In the genomic region with DNA sequence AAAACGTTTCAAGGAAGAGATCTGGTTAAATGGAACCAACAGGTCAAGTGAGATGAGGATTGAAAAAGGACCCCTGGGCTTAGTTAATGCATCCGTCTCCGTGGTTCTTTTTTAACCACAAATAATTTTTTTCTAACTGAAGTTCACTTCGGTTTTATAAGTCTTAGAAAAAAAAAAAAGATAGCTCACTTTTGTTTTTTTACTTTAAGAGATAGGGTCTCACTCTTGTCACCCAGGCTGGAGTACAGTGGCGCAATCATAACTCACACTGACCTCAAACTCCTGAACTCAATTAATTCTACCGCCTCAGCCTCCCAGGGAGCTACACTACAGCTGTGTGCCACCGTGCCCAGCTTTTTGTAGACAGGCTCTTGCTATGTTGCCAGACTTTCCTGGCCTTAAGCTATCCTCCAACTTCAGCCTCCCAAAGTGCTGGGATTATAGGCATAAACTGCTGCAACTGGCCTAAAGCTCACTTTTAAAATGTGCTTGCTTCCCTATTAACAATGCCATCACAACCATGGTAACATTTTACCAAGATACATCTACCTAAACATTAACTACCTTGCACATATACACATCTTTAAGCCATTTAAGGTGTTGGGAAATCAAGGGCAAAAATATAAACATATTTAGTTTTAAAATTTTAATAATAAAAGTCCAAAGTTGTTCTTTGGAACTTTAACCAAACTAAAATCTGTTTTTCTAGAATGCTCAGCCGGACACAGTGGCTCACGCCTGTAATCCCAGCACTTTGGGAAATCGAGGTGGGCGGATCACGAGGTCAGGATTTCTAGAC, we compare ENCODE assay signal across 10 cellular contexts. TPM values are rescaled to one million over a fixed set of nuclear protein-coding genes. Genes with fewer than 3 reads are reported as not detected.
A peak's percentile ranks its signal among the peaks of the same experiment; 100 is the strongest.
DNase-seq lines count a peak whose midpoint lies in the region; ATAC-seq and TF ChIP-seq lines count a peak whose summit lies in the region.
"Had no signal": no experiment of that assay in that cellular context is flagged by ENCODE, and none has a peak within 500 bp of the region (broad histone marks: within the 10 kb centered on the region; RNA-seq: fewer than 3 reads in every experiment).

No MANE protein-coding gene starts in this region.

- 48 to 71% methylated on average over 10 to 12 of the region's 12 CpGs for WGBS in gastroesophageal sphincter (ENCODE audit: low coverage in 1 of 2), 2 donors

- peak overlapping the region; percentile 51 for H3K4me3 Mint-ChIP-seq in activated CD4-positive, alpha-beta memory T cell treated with anti-CD3 and anti-CD28 coated beads for 36 hours

- H3K27me3 Mint-ChIP-seq in activated CD4-positive, alpha-beta memory T cell treated with anti-CD3 and anti-CD28 coated beads for 36 hours: no peaks in the 10 kb centered on the region

- H3K4me3 ChIP-seq in left ventricle myocardium inferior (no peak overlapping the region), upper lobe of right lung (no peak overlapping the region), gastroesophageal sphincter (no peak overlapping the region)
- H3K4me3 ChIP-seq: MG63 had no signal

- no peaks in the 10 kb centered on the region for H3K9me3 Mint-ChIP-seq in activated CD4-positive, alpha-beta memory T cell treated with anti-CD3 and anti-CD28 coated beads for 36 hours

- TF ChIP-seq POLR2A in gastroesophageal sphincter (IDR thresholded peaks at IDR 0.05): no peak

- peak overlapping the region; percentile 77 for H3K27ac Mint-ChIP-seq in activated CD4-positive, alpha-beta memory T cell treated with anti-CD3 and anti-CD28 coated beads for 36 hours

- H3K36me3 ChIP-seq in left ventricle myocardium inferior: peaks cover 63% of the 10 kb centered on the region
- H3K36me3 ChIP-seq in upper lobe of right lung: peaks cover 97% of the 10 kb centered on the region
- H3K36me3 ChIP-seq in gastroesophageal sphincter: peaks cover 0 to 63% of the 10 kb centered on the region in 2 donors

- DNase-seq in left cardiac atrium (no peak), left ventricle myocardium inferior (no peak), left lobe of liver (ENCODE audit: low spot score) (no peak), upper lobe of right lung (peak; percentile 22), GM10248 (ENCODE audit: extremely low spot score) (no peak)
- DNase-seq in activated CD4-positive, alpha-beta memory T cell treated with anti-CD3 and anti-CD28 coated beads for 36 hours: no peak
- DNase-seq: foreskin fibroblast, MG63 had no signal

- H3K4me1 ChIP-seq in left ventricle myocardium inferior (peaks cover 83% of the 10 kb centered on the region), upper lobe of right lung (peaks cover 67% of the 10 kb centered on the region), gastroesophageal sphincter (peaks cover 17 to 93% (median 31%) of the 10 kb centered on the region in 3 donors)

- intact Hi-C loops in left cardiac atrium (cut with DNase I) (no loop called here), left ventricle myocardium inferior (cut with micrococcal nuclease) (no loop called here), upper lobe of right lung (cut with DNase I) (loop anchor here (10.0 kb wide), 1 partner anchor 107 kb away; no protein-coding TSS in a partner anchor)
- intact Hi-C loops in activated CD4-positive, alpha-beta memory T cell treated with anti-CD3 and anti-CD28 coated beads for 36 hours (cut with micrococcal nuclease): no loop called here

- POLR2A ChIA-PET in activated CD4-positive, alpha-beta memory T cell treated with anti-CD3 and anti-CD28 coated beads for 36 hours (lab: Charles Lee): interaction anchor here (1.2 to 4.5 kb wide), 4 partner anchors 9 to 26 kb away, joined by 3 to 57 read pairs (median 23); no protein-coding TSS in a partner anchor
- POLR2A ChIA-PET in GM10248 (lab: Yijun Ruan, JAX): interaction anchor here (0.6 to 4.6 kb wide), 4 partner anchors 7 to 127 kb away, joined by 3 to 32 read pairs (median 12); partner anchors contain the start of gene SUPT16H

- ATAC-seq in left cardiac atrium (peak; percentile 15 to 35), left lobe of liver (peak; percentile 61), upper lobe of right lung (peak; percentile 62), gastroesophageal sphincter (no peak), GM19328 (IDR thresholded peaks at IDR 0.05; ENCODE audit: unreplicated experiment) (no peak)

- peaks cover 76% of the 10 kb centered on the region for H3K4me1 Mint-ChIP-seq in activated CD4-positive, alpha-beta memory T cell treated with anti-CD3 and anti-CD28 coated beads for 36 hours (ENCODE audit: low read depth)

- peaks cover 74% of the 10 kb centered on the region for H3K36me3 Mint-ChIP-seq in activated CD4-positive, alpha-beta memory T cell treated with anti-CD3 and anti-CD28 coated beads for 36 hours

- TF ChIP-seq EP300 in gastroesophageal sphincter (IDR thresholded peaks at IDR 0.05): no peak

- H3K27me3 ChIP-seq in left ventricle myocardium inferior (ENCODE audit: low read depth) (no peaks in the 10 kb centered on the region), upper lobe of right lung (no peaks in the 10 kb centered on the region), gastroesophageal sphincter (no peaks in the 10 kb centered on the region)
- H3K27me3 ChIP-seq: MG63 had no signal

- CTCF ChIA-PET in activated CD4-positive, alpha-beta memory T cell treated with anti-CD3 and anti-CD28 coated beads for 36 hours (lab: Charles Lee): interaction anchor here (0.9 to 1.5 kb wide), 6 partner anchors 8 to 153 kb away, joined by 3 to 5 read pairs (median 3); no protein-coding TSS in a partner anchor
- CTCF ChIA-PET in GM10248 (lab: Yijun Ruan, JAX): interaction anchor here (2.1 to 2.5 kb wide), 2 partner anchors 11 to 16 kb away, joined by 5 to 10 read pairs; no protein-coding TSS in a partner anchor

- TF ChIP-seq CTCF in left ventricle myocardium inferior (IDR thresholded peaks at IDR 0.05; ENCODE audit: borderline replicate concordance) (no peak), upper lobe of right lung (IDR thresholded peaks at IDR 0.05) (no peak), gastroesophageal sphincter (IDR thresholded peaks at IDR 0.05) (no peak), GM10248 (IDR thresholded peaks at IDR 0.05; ENCODE audit: control extremely low read depth, extremely low read depth, low read depth, missing control alignments) (no peak)

- H3K9me3 ChIP-seq in left ventricle myocardium inferior (replicated peaks) (no peaks in the 10 kb centered on the region), upper lobe of right lung (no peaks in the 10 kb centered on the region), gastroesophageal sphincter (no peaks in the 10 kb centered on the region)
- H3K9me3 ChIP-seq: MG63 had no signal

- H3K27ac ChIP-seq in left ventricle myocardium inferior (replicated peaks): no peak overlapping the region
- H3K27ac ChIP-seq in upper lobe of right lung: no peak overlapping the region
- H3K27ac ChIP-seq in gastroesophageal sphincter: no peak overlapping the region

RNA-seq across cellular contexts. Expression of gene HNRNPC, which starts 11.6 kb away (rescaled TPM):
- 100 to 1,000 TPM; 254 TPM for total RNA-seq in left cardiac atrium
- 273 TPM for total RNA-seq in left ventricle myocardium inferior
- total RNA-seq in activated CD4-positive, alpha-beta memory T cell treated with anti-CD3 and anti-CD28 coated beads for 36 hours: 1,000 to 10,000 TPM; 1,063 to 1,070 TPM
- 162 TPM for total RNA-seq in left lobe of liver
- 368 TPM for total RNA-seq in upper lobe of right lung
- total RNA-seq in gastroesophageal sphincter: 100 to 1,000 TPM; 356 to 544 (median 505) TPM

RNA-seq across cellular contexts. Expression of gene RPGRIP1, which starts 22.3 kb away (rescaled TPM):
- total RNA-seq in left cardiac atrium: under 1 TPM; 0.26 to 0.38 TPM
- total RNA-seq in left ventricle myocardium inferior: 0.30 TPM
- under 1 TPM in 1 of 2 experiments, not detected in 1; 0.07 TPM for total RNA-seq in activated CD4-positive, alpha-beta memory T cell treated with anti-CD3 and anti-CD28 coated beads for 36 hours
- 0.23 TPM for total RNA-seq in left lobe of liver
- 1.7 TPM for total RNA-seq in upper lobe of right lung
- under 1 TPM in 3 of 4 donors, not detected in 1; 0.13 to 0.62 (median 0.23) TPM for total RNA-seq in gastroesophageal sphincter

Comparison
In these comparisons a context has a peak if more than half of its experiments do, and no peak if none do; other contexts are left out.
1. ATAC-seq: peak in left cardiac atrium (2 of 2), left lobe of liver (single experiment) and upper lobe of right lung (single experiment); none in gastroesophageal sphincter (single experiment) and GM19328 (single experiment).